In genomic region chr9:128689293-128689770, GRCh38 we compare ENCODE assay signal across 8 cellular contexts. TPM values are rescaled to one million over a fixed set of nuclear protein-coding genes. Genes with fewer than 3 reads are reported as not detected.
A peak's percentile ranks its signal among the peaks of the same experiment; 100 is the strongest.
DNase-seq lines count a peak whose midpoint lies in the region; ATAC-seq and TF ChIP-seq lines count a peak whose summit lies in the region.

No MANE protein-coding gene starts in this region.

- peak overlapping the region in 3 of 4 donors; percentile 41 to 72 (median 48) for H3K4me3 Mint-ChIP-seq in IgD-negative memory B cell

- DNase-seq in AG10803 (ENCODE audit: low read depth) (no peak), head of caudate nucleus (peak in 27 of 42 donors; percentile 22 to 81 (median 54)), ovary (peak in 4 of 5 donors; percentile 60 to 79 (median 70)), SK-N-DZ (ENCODE audit: low spot score) (no peak), NCI-H1417 treated with DMSO at 0.1 percent for 48 hours (lab: John Stamatoyannopoulos, UW) (no peak)
- peak; percentile 78 for DNase-seq in activated CD8-positive, alpha-beta memory T cell treated with anti-CD3 and anti-CD28 coated beads, Interleukin-2, amount 50 U/mL, for 48 hours

- no peak overlapping the region for H3K27ac Mint-ChIP-seq in IgD-negative memory B cell

- TF ChIP-seq POLR2A in ovary (IDR thresholded peaks at IDR 0.05), result no peak

- H3K9me3 Mint-ChIP-seq in IgD-negative memory B cell, result peaks cover 0 to 2% (median 0%) of the 10 kb centered on the region in 3 donors

- no peaks in the 10 kb centered on the region for H3K27me3 Mint-ChIP-seq in IgD-negative memory B cell

- peak; percentile 20 for ATAC-seq in GM19467 (IDR thresholded peaks at IDR 0.05; ENCODE audit: unreplicated experiment)

- intact Hi-C loops in head of caudate nucleus (cut with DNase I) (no loop called here), ovary (cut with DNase I) (loop anchor here in 1 of 4 donors (2.0 kb wide), 1 partner anchor 137 kb away; the partner anchor contains the start of gene SPTAN1)

- H3K9me3 ChIP-seq in ovary, result no peaks in the 10 kb centered on the region

- no peak for TF ChIP-seq EP300 in ovary (IDR thresholded peaks at IDR 0.05)

- peak overlapping the region; percentile 97 to 100 for H3K27ac ChIP-seq in ovary

- TF ChIP-seq CTCF in AG10803 (conservative IDR thresholded peaks at IDR 0.05; ENCODE audit: low read length) (no peak), ovary (IDR thresholded peaks at IDR 0.05) (no peak)

- H3K36me3 ChIP-seq in ovary, result no peaks in the 10 kb centered on the region

- WGBS in ovary, 3 donors, result 0 to 1% methylated on average over 39 to 78 of the region's 78 CpGs; no CpG with 5 or more reads in 1 of the 3 donors

- H3K36me3 Mint-ChIP-seq in IgD-negative memory B cell, result peaks cover 2% of the 10 kb centered on the region

- H3K4me1 Mint-ChIP-seq in IgD-negative memory B cell, result peaks cover 31 to 44% (median 35%) of the 10 kb centered on the region in 3 donors

- no peaks in the 10 kb centered on the region for H3K27me3 ChIP-seq in ovary

- H3K4me3 ChIP-seq in AG10803 (ENCODE audit: low read length), result peak overlapping the region; percentile 61
- H3K4me3 ChIP-seq in ovary, result peak overlapping the region; percentile 83

- H3K4me1 ChIP-seq in ovary (ENCODE audit: insufficient read depth), result peaks cover 6% of the 10 kb centered on the region

RNA-seq across cellular contexts. Expression of gene SET, which starts 0.3 kb away (rescaled TPM):
- polyA plus RNA-seq in IgD-negative memory B cell (257 TPM), ovary (100 to 1,000 TPM; 147 to 292 TPM)
- total RNA-seq in ovary, result 100 to 1,000 TPM; 119 to 328 (median 291) TPM
- 703 and 794 TPM in 2 replicates for polyA plus RNA-seq in SK-N-DZ (2014; cell fraction: cytosol; rRNA removed)
- polyA plus RNA-seq in SK-N-DZ (2014; cell fraction: nucleus; rRNA removed), result 501 and 513 TPM in 2 replicates

RNA-seq across cellular contexts. Expression of gene PKN3, which starts 13.0 kb away (rescaled TPM):
- polyA plus RNA-seq in IgD-negative memory B cell, result 0.11 TPM
- 1 to 10 TPM; 1.4 to 7.6 (median 4.2) TPM for total RNA-seq in ovary
- 1 to 10 TPM; 1.3 to 4.6 TPM for polyA plus RNA-seq in ovary
- 11.3 and 16.0 TPM in 2 replicates for polyA plus RNA-seq in SK-N-DZ (2014; cell fraction: cytosol; rRNA removed)
- polyA plus RNA-seq in SK-N-DZ (2014; cell fraction: nucleus; rRNA removed), result 34.4 and 38.4 TPM in 2 replicates

RNA-seq across cellular contexts. Expression of gene DYNC2I2, which starts 32.7 kb away (rescaled TPM):
- polyA plus RNA-seq in IgD-negative memory B cell, result 57.3 TPM
- total RNA-seq in ovary, result 10 to 100 TPM; 17.7 to 87.5 (median 25.8) TPM
- polyA plus RNA-seq in ovary, result 10 to 100 TPM in 1 of 2 donors, 1 to 10 TPM in 1; 2.0 to 28.0 TPM
- polyA plus RNA-seq in SK-N-DZ (2014; cell fraction: cytosol; rRNA removed), result 303 and 320 TPM in 2 replicates
- 840 and 963 TPM in 2 replicates for polyA plus RNA-seq in SK-N-DZ (2014; cell fraction: nucleus; rRNA removed)

RNA-seq across cellular contexts. Expression of gene ZDHHC12, which starts 34.6 kb away (rescaled TPM):
- polyA plus RNA-seq in IgD-negative memory B cell (55.3 TPM), ovary (10 to 100 TPM in 1 of 2 donors, under 1 TPM in 1; 0.30 to 12.5 TPM)
- total RNA-seq in ovary, result 10 to 100 TPM in 2 of 7 donors, 1 to 10 TPM in 5; 5.7 to 27.1 (median 7.0) TPM
- 66.6 and 72.9 TPM in 2 replicates for polyA plus RNA-seq in SK-N-DZ (2014; cell fraction: cytosol; rRNA removed)
- 33.1 and 39.4 TPM in 2 replicates for polyA plus RNA-seq in SK-N-DZ (2014; cell fraction: nucleus; rRNA removed)

Comparison
In these comparisons a context has a peak if more than half of its experiments do, and no peak if none do; other contexts are left out.
1. DNase-seq: peak in activated CD8-positive, alpha-beta memory T cell treated with anti-CD3 and anti-CD28 coated beads, Interleukin-2, amount 50 U/mL, for 48 hours (single experiment), head of caudate nucleus (27 of 42) and ovary (4 of 5); none in AG10803 (single experiment), SK-N-DZ (single experiment) and NCI-H1417 treated with DMSO at 0.1 percent for 48 hours (single experiment).